Comparison of ENCODE assay signal across 8 cellular contexts in the genomic region with DNA sequence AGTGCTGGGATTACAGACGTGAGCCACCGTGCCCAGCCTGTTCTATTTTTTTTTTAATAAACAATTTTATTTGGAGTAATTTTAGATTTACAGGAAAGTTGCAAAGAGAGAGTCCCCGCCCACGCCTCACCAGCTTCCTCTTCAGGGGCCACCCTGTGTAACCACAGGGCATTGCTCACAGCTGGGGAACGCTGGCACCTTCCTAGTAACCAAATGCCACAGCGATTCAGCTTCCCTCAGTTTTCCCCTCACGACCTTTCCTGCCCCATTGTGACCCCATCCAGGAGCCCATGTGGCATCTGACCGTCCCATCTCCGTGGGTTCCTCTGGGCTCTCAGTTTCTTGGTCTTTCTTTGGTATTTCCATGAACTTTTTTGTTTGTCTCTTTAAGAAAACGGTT.
DNase-seq lines count a peak whose midpoint lies in the region; ATAC-seq, FAIRE-seq and TF ChIP-seq lines count a peak whose summit lies in the region.

No MANE protein-coding gene starts in this region.

- peak; percentile 38 for FAIRE-seq in GM12892 (lab: Jason Lieb, UNC)

- peak overlapping the region; percentile 78 for H3K4me3 Mint-ChIP-seq in activated naive CD8-positive, alpha-beta T cell

- peak overlapping the region; percentile 87 for H3K27ac Mint-ChIP-seq in activated naive CD8-positive, alpha-beta T cell

- intact Hi-C loops in tibial artery (cut with DNase I; ENCODE audit: low total_unique reads), result no loop called here

- H3K9ac ChIP-seq in SU-DHL-6 (ENCODE audit: low read length), result peak overlapping the region; percentile 43; the same call in 1 of the 2 replicates

- TF ChIP-seq POLR2A in GM12892 (IDR thresholded peaks at IDR 0.05; ENCODE audit: low read depth, low read length), result no peak

- peak overlapping the region; percentile 41 for H3K4me3 ChIP-seq in SU-DHL-6 (ENCODE audit: insufficient read depth, low read length, poor library complexity, severe bottlenecking)
- no peak overlapping the region for H3K4me3 ChIP-seq in muscle layer of duodenum (ENCODE audit: low read depth in 1 of 2, low read length in 2 of 2)
- no peak overlapping the region for H3K4me3 ChIP-seq in tibial artery

- H3K36me3 ChIP-seq in SU-DHL-6 (ENCODE audit: low read length), result no peaks in the 10 kb centered on the region
- H3K36me3 ChIP-seq in muscle layer of duodenum (ENCODE audit: control insufficient read depth in 1 of 2, insufficient read depth in 2 of 2, low read length in 2 of 2), result no peaks in the 10 kb centered on the region
- H3K36me3 ChIP-seq in tibial artery, result no peaks in the 10 kb centered on the region

- no peaks in the 10 kb centered on the region for H3K27me3 Mint-ChIP-seq in activated naive CD8-positive, alpha-beta T cell

- no peaks in the 10 kb centered on the region for H3K27me3 ChIP-seq in SU-DHL-6 (ENCODE audit: low read length)
- H3K27me3 ChIP-seq in muscle layer of duodenum (ENCODE audit: low read depth, low read length), result no peaks in the 10 kb centered on the region
- H3K27me3 ChIP-seq in tibial artery, result peaks cover 0 to 56% of the 10 kb centered on the region in 2 donors

- no peak overlapping the region for H2AFZ ChIP-seq in SU-DHL-6 (ENCODE audit: low read depth, low read length, severe bottlenecking)

- no peaks in the 10 kb centered on the region for H3K9me3 Mint-ChIP-seq in activated naive CD8-positive, alpha-beta T cell (ENCODE audit: low read depth)

- H3K9me2 ChIP-seq in SU-DHL-6 (replicated peaks; ENCODE audit: insufficient read depth, low read length), result no peaks in the 10 kb centered on the region

- no peak for ATAC-seq in HG03442 (IDR thresholded peaks at IDR 0.05; ENCODE audit: unreplicated experiment)
- ATAC-seq in HG02642 (IDR thresholded peaks at IDR 0.05; ENCODE audit: poor library complexity, unreplicated experiment), result no peak
- ATAC-seq in HG03439 (IDR thresholded peaks at IDR 0.05; ENCODE audit: unreplicated experiment), result no peak

- no peaks in the 10 kb centered on the region for H4K20me1 ChIP-seq in SU-DHL-6 (ENCODE audit: low read depth, low read length)

- no peak for DNase-seq in GM12892 (ENCODE audit: insufficient read length)
- peak; percentile 67 to 83 for DNase-seq in tibial artery

- no peaks in the 10 kb centered on the region for H3K36me3 Mint-ChIP-seq in activated naive CD8-positive, alpha-beta T cell

- peaks cover 0 to 5% of the 10 kb centered on the region in 2 donors for H3K4me1 ChIP-seq in muscle layer of duodenum (ENCODE audit: control insufficient read depth in 1 of 2, insufficient read depth in 2 of 2, low read length in 2 of 2)
- H3K4me1 ChIP-seq in tibial artery, result peaks cover 0 to 12% (median 5%) of the 10 kb centered on the region in 4 donors

- H3K27ac ChIP-seq in SU-DHL-6 (ENCODE audit: low read depth, low read length), result peak overlapping the region; percentile 90
- peak overlapping the region; percentile 63 for H3K27ac ChIP-seq in muscle layer of duodenum (ENCODE audit: low read length)
- no peak overlapping the region for H3K27ac ChIP-seq in tibial artery

- peaks cover 45% of the 10 kb centered on the region for H3F3A ChIP-seq in SU-DHL-6 (ENCODE audit: insufficient read depth)

- H3K4me2 ChIP-seq in SU-DHL-6 (ENCODE audit: low read depth, low read length, poor library complexity, severe bottlenecking), result peak overlapping the region; percentile 73

- no peaks in the 10 kb centered on the region for H3K79me2 ChIP-seq in SU-DHL-6 (ENCODE audit: insufficient read depth, low read length)

- H3K9me3 ChIP-seq in SU-DHL-6 (ENCODE audit: insufficient read depth, low read length) (peaks cover 3% of the 10 kb centered on the region; the same call in 1 of the 2 replicates), muscle layer of duodenum (ENCODE audit: control insufficient read depth in 1 of 2, low read length in 2 of 2) (no peaks in the 10 kb centered on the region), tibial artery (no peaks in the 10 kb centered on the region)

- TF ChIP-seq CTCF in SU-DHL-6 (IDR thresholded peaks at IDR 0.05; ENCODE audit: insufficient read depth, low read length, poor library complexity, severe bottlenecking), result no peak
- no peak for TF ChIP-seq CTCF in tibial artery (IDR thresholded peaks at IDR 0.05)

- H3K4me1 Mint-ChIP-seq in activated naive CD8-positive, alpha-beta T cell (ENCODE audit: low read depth), result peaks cover 64% of the 10 kb centered on the region

Comparison
In these comparisons a context has a peak if more than half of its experiments do, and no peak if none do; other contexts are left out.
1. H3K27ac ChIP-seq: peak in SU-DHL-6 (single experiment) and muscle layer of duodenum (single experiment); none in tibial artery (0 of 2).